8 cellular contexts compared by ENCODE assay signal in genomic region chr19:40599331-40600085, GRCh38. TPM values are rescaled to one million over a fixed set of nuclear protein-coding genes. Genes with fewer than 3 reads are reported as not detected.
DNase-seq lines count a peak whose midpoint lies in the region; ATAC-seq and TF ChIP-seq lines count a peak whose summit lies in the region.

No MANE protein-coding gene starts in this region.

- H3K27ac ChIP-seq in DOHH2 (ENCODE audit: low read depth, low read length) (no peak overlapping the region), cingulate gyrus (ENCODE audit: low read depth, low read length) (peak overlapping the region; percentile 39), osteoblast (ENCODE audit: low read depth, low read length) (no peak overlapping the region)

- DNase-seq in NCI-H69 (lab: John Stamatoyannopoulos, UW) (peak; percentile 47), osteoblast (ENCODE audit: insufficient read length, low spot score, missing footprints) (peak; percentile 87), SIG-M5 treated with dmso at 0.1 percent for 504 hours (lab: John Stamatoyannopoulos, UW; ENCODE audit: unreplicated experiment) (no peak), pons (ENCODE audit: low spot score) (no peak), MV-4-11 (lab: John Stamatoyannopoulos, UW) (no peak)

- H4K20me1 ChIP-seq in DOHH2 (ENCODE audit: control insufficient read depth, insufficient read depth, low read depth, low read length) (peaks cover 8% of the 10 kb centered on the region; the same call in 1 of the 2 replicates), osteoblast (ENCODE audit: insufficient read depth, low read length) (peaks cover 6% of the 10 kb centered on the region)

- H3K36me3 ChIP-seq in DOHH2 (ENCODE audit: control insufficient read depth, low read length) (no peaks in the 10 kb centered on the region), osteoblast (ENCODE audit: insufficient read depth, low read length) (no peaks in the 10 kb centered on the region)

- H3K79me2 ChIP-seq in DOHH2 (ENCODE audit: control insufficient read depth, low read length) (no peaks in the 10 kb centered on the region), osteoblast (ENCODE audit: insufficient read depth, low read length) (no peaks in the 10 kb centered on the region)

- ATAC-seq in HG02642 (IDR thresholded peaks at IDR 0.05; ENCODE audit: poor library complexity, unreplicated experiment) = no peak

- no peak for TF ChIP-seq CTCF in DOHH2 (IDR thresholded peaks at IDR 0.05; ENCODE audit: low read depth, low read length, poor library complexity, severe bottlenecking)
- no peak for TF ChIP-seq CTCF in osteoblast (IDR thresholded peaks at IDR 0.05; ENCODE audit: extremely low read depth, low read depth, low read length)

- H3K27me3 ChIP-seq in DOHH2 (ENCODE audit: control insufficient read depth, low read length) (peaks cover 52% of the 10 kb centered on the region), osteoblast (ENCODE audit: insufficient read depth, low read length) (peaks cover 25% of the 10 kb centered on the region)

- H3K9me3 ChIP-seq in DOHH2 (ENCODE audit: control insufficient read depth, insufficient read depth, low read length) (no peaks in the 10 kb centered on the region), osteoblast (ENCODE audit: low read depth, low read length) (no peaks in the 10 kb centered on the region)

- peaks cover 14% of the 10 kb centered on the region for H3F3A ChIP-seq in DOHH2 (ENCODE audit: control insufficient read depth, insufficient read depth)

- H3K4me3 ChIP-seq in DOHH2 (ENCODE audit: low read length) (peak overlapping the region; percentile 77), osteoblast (ENCODE audit: insufficient read depth, low read length) (no peak overlapping the region)

- H3K9me2 ChIP-seq in DOHH2 (replicated peaks; ENCODE audit: control insufficient read depth, low read length) = no peaks in the 10 kb centered on the region

- H2AFZ ChIP-seq in osteoblast (ENCODE audit: low read length) = no peak overlapping the region

- H3K4me1 ChIP-seq in DOHH2 (ENCODE audit: control insufficient read depth, low read length) (peaks cover 66% of the 10 kb centered on the region), osteoblast (ENCODE audit: insufficient read depth, low read length) (peaks cover 40% of the 10 kb centered on the region)

- H3K4me2 ChIP-seq in DOHH2 (ENCODE audit: low read length) (peak overlapping the region; percentile 77), osteoblast (ENCODE audit: insufficient read depth, low read length) (no peak overlapping the region)

RNA-seq across cellular contexts. Expression of gene LTBP4, which starts 1.7 kb away (rescaled TPM):
- total RNA-seq in osteoblast = 13.6 and 16.6 TPM in 2 replicates

RNA-seq across cellular contexts. Expression of gene SHKBP1, which starts 22.8 kb away (rescaled TPM):
- total RNA-seq in osteoblast = 16.3 and 18.9 TPM in 2 replicates

Comparison
In these comparisons a context has a peak if more than half of its experiments do, and no peak if none do; other contexts are left out.
1. DNase-seq: peak in NCI-H69 (single experiment) and osteoblast (single experiment); none in SIG-M5 treated with dmso at 0.1 percent for 504 hours (single experiment), pons (single experiment) and MV-4-11 (single experiment).